19 cellular contexts compared by ENCODE assay signal in the genomic region with DNA sequence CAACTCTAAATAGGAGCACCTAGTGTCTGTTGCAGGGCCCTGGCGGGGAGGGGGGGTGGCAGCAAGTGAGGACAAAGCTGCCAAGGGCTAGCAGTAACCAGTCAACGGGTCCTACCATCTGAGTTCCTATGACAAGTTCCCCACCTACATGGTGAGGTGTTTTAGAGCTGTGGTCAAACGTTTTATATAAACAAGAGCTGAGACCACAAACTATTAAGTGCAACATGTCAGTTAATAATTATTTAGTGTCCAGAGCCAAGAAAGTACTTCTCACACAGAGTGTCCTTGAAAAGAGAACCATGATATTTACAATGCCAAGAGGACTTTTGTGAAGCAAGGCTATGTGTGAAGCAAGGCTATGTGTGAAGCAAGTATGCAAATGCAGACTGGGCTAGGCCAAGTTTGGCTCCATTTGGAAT.
DNase-seq lines count a peak whose midpoint lies in the region; ATAC-seq and TF ChIP-seq lines count a peak whose summit lies in the region.
"Had no signal": no experiment of that assay in that cellular context is flagged by ENCODE, and none has a peak within 500 bp of the region (broad histone marks: within the 10 kb centered on the region; RNA-seq: fewer than 3 reads in every experiment).

No MANE protein-coding gene starts in this region.

- no peaks in the 10 kb centered on the region for H3K79me2 ChIP-seq in SU-DHL-6 (ENCODE audit: insufficient read depth, low read length)

- no peaks in the 10 kb centered on the region for H3K27me3 ChIP-seq in SU-DHL-6 (ENCODE audit: low read length)
- no peaks in the 10 kb centered on the region for H3K27me3 ChIP-seq in lower lobe of right lung (ENCODE audit: low read depth)

- peaks cover 16% of the 10 kb centered on the region for H3K4me1 ChIP-seq in lower lobe of right lung

- H3K36me3 ChIP-seq in SU-DHL-6 (ENCODE audit: low read length) (no peaks in the 10 kb centered on the region), lower lobe of right lung (no peaks in the 10 kb centered on the region)

- H3F3A ChIP-seq in SU-DHL-6 (ENCODE audit: insufficient read depth) = peaks cover 47% of the 10 kb centered on the region

- no peaks in the 10 kb centered on the region for H3K9me3 ChIP-seq in SU-DHL-6 (ENCODE audit: insufficient read depth, low read length)
- no peaks in the 10 kb centered on the region for H3K9me3 ChIP-seq in lower lobe of right lung

- DNase-seq in ELR (ENCODE audit: low read depth) = peak; percentile 19
- DNase-seq in lower lobe of right lung = peak; percentile 55
- no peak for DNase-seq in NCI-H2029 treated with DMSO at 0.1 percent for 48 hours (lab: John Stamatoyannopoulos, UW)
- no peak for DNase-seq in T1000 (lab: John Stamatoyannopoulos, UW)
- no peak for DNase-seq in caudate nucleus (lab: John Stamatoyannopoulos, UW)
- DNase-seq: activated CD4-positive, CD25-positive, alpha-beta regulatory T cell; activated CD8-positive, alpha-beta memory T cell treated with anti-CD3 and anti-CD28 coated beads, Interleukin-2, amount 10 ng/mL, durations not matched to agents 7 days and 5 days; activated naive CD4-positive, alpha-beta T cell treated with Interleukin-2 at 50 U/mL for 16 hours; DMS153; KG1; midbrain; NCI-H1694 treated with DMSO at 0.1 percent for 48 hours; NCI-H526 treated with DMSO at 0.1 percent for 48 hours; nucleus accumbens; T-cell had no signal

- no peak for TF ChIP-seq CTCF in SU-DHL-6 (IDR thresholded peaks at IDR 0.05; ENCODE audit: insufficient read depth, low read length, poor library complexity, severe bottlenecking)
- no peak for TF ChIP-seq CTCF in lower lobe of right lung (IDR thresholded peaks at IDR 0.05)

- no peak overlapping the region for H3K4me3 ChIP-seq in SU-DHL-6 (ENCODE audit: insufficient read depth, low read length, poor library complexity, severe bottlenecking)
- no peak overlapping the region for H3K4me3 ChIP-seq in lower lobe of right lung
- H3K4me3 ChIP-seq: smooth muscle cell had no signal

- H3K9me2 ChIP-seq in SU-DHL-6 (replicated peaks; ENCODE audit: insufficient read depth, low read length) = no peaks in the 10 kb centered on the region

- H3K27ac ChIP-seq in SU-DHL-6 (ENCODE audit: low read depth, low read length) (peak overlapping the region; percentile 97), lower lobe of right lung (peak overlapping the region; percentile 16), caudate nucleus (ENCODE audit: low read depth, low read length) (no peak overlapping the region)

- peak; percentile 52 for ATAC-seq in HG03097 (IDR thresholded peaks at IDR 0.05; ENCODE audit: low FRiP score, unreplicated experiment)
- ATAC-seq in lower lobe of right lung = peak; percentile 92 to 95
- ATAC-seq in HG03342 (IDR thresholded peaks at IDR 0.05; ENCODE audit: unreplicated experiment) = no peak
- ATAC-seq: activated CD8-positive, alpha-beta memory T cell treated with anti-CD3 and anti-CD28 coated beads, Interleukin-2, amount 10 ng/mL, durations not matched to agents 7 days and 5 days; T-cell had no signal

- H3K9ac ChIP-seq in SU-DHL-6 (ENCODE audit: low read length) = no peak overlapping the region; the same call in 1 of the 2 replicates

- intact Hi-C loops in lower lobe of right lung (cut with DNase I) = no loop called here

- H4K20me1 ChIP-seq in SU-DHL-6 (ENCODE audit: low read depth, low read length) = no peaks in the 10 kb centered on the region

- peak overlapping the region; percentile 17 for H2AFZ ChIP-seq in SU-DHL-6 (ENCODE audit: low read depth, low read length, severe bottlenecking)

- H3K4me2 ChIP-seq in SU-DHL-6 (ENCODE audit: low read depth, low read length, poor library complexity, severe bottlenecking) = peak overlapping the region; percentile 69
- H3K4me2 ChIP-seq: smooth muscle cell had no signal

Comparison
In these comparisons a context has a peak if more than half of its experiments do, and no peak if none do; other contexts are left out.
1. DNase-seq: peak in ELR (single experiment) and lower lobe of right lung (single experiment); none in NCI-H2029 treated with DMSO at 0.1 percent for 48 hours (single experiment), T1000 (single experiment) and caudate nucleus (0 of 61).